ENCODE assay signal across 8 cellular contexts in genomic region chr2:89882880-89883279, GRCh38.
DNase-seq lines count a peak whose midpoint lies in the region; ATAC-seq, FAIRE-seq and TF ChIP-seq lines count a peak whose summit lies in the region.
"Not testable (repeated sequence)": the region's sequence is repeated elsewhere in the genome, so short reads cannot be mapped to it uniquely, and the experiment has no call there.

No MANE protein-coding gene starts in this region.

- ATAC-seq in GM18870 (IDR thresholded peaks at IDR 0.05; ENCODE audit: unreplicated experiment): peak; percentile 80
- ATAC-seq in GM21360 (IDR thresholded peaks at IDR 0.05; ENCODE audit: unreplicated experiment): peak; percentile 70
- ATAC-seq in HG02571 (IDR thresholded peaks at IDR 0.05; ENCODE audit: unreplicated experiment): peak; percentile 60
- ATAC-seq in HG02870 (IDR thresholded peaks at IDR 0.05; ENCODE audit: unreplicated experiment): peak; percentile 85
- peak; percentile 62 for ATAC-seq in HG03280 (IDR thresholded peaks at IDR 0.05; ENCODE audit: unreplicated experiment)
- ATAC-seq in HG03565 (IDR thresholded peaks at IDR 0.05; ENCODE audit: unreplicated experiment): peak; percentile 90

- not testable (repeated sequence) for H3K36me3 ChIP-seq in bronchial epithelial cell (ENCODE audit: control insufficient read depth, insufficient read depth, low read length)

- not testable (repeated sequence) for H3K4me3 ChIP-seq in bronchial epithelial cell (ENCODE audit: low read depth, low read length)

- H3K27me3 ChIP-seq in bronchial epithelial cell (ENCODE audit: control insufficient read depth, insufficient read depth, low read length): not testable (repeated sequence)

- FAIRE-seq in GM12892 (lab: Jason Lieb, UNC): peak; percentile 74
- FAIRE-seq in bronchial epithelial cell (lab: Jason Lieb, UNC): peak; percentile 98

- not testable (repeated sequence) for TF ChIP-seq POLR2A in GM12892 (IDR thresholded peaks at IDR 0.05; ENCODE audit: low read depth, low read length)

- TF ChIP-seq CTCF in bronchial epithelial cell (IDR thresholded peaks at IDR 0.05; ENCODE audit: insufficient read depth, low read length, severe bottlenecking): not testable (repeated sequence)

- DNase-seq in GM12892 (ENCODE audit: insufficient read length); bronchial epithelial cell (ENCODE audit: low read depth): not testable (repeated sequence)
